1 cellular context compared by ENCODE assay signal in the genomic region with DNA sequence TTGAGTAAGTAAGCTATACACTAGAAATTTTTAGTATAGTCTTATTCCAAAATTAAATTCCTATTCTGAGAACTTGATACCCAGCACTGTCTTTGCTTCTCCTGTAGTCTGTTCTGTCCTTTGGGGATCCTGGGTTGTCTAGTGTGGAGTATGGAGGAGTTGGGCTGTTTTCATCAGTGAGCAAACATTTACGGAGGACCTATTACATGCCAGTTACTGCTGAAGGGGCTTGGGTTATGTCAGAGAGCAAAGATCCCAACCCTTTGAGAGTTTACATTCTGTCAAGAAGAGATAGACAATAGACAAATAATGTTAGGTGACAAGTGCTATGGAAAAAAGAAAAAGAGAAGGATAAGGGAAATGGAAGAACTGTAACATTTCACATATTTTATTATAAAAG.
TF ChIP-seq lines count a peak whose summit lies in the region.

No MANE protein-coding gene starts in this region.

TF ChIP-seq in HepG2, 621 proteins besides CTCF, POLR2A, EP300 and RAD21 (continued from another document):
- TF ChIP-seq, protein P1, sequence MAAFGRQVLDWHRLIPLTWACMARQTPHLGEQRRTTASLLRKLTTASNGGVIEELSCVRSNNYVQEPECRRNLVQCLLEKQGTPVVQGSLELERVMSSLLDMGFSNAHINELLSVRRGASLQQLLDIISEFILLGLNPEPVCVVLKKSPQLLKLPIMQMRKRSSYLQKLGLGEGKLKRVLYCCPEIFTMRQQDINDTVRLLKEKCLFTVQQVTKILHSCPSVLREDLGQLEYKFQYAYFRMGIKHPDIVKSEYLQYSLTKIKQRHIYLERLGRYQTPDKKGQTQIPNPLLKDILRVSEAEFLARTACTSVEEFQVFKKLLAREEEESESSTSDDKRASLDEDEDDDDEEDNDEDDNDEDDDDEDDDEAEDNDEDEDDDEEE (CRISPR knock-in tag; IDR thresholded peaks at IDR 0.05): no peak
- TF ChIP-seq TMF1 (CRISPR knock-in tag; IDR thresholded peaks at IDR 0.05; ENCODE audit: low read depth) (no peak), ZNF180 (CRISPR knock-in tag; IDR thresholded peaks at IDR 0.05; ENCODE audit: borderline replicate concordance, low read depth) (peak; percentile 65; the same call in 1 of the 2 replicates), ZNF230 (CRISPR knock-in tag; IDR thresholded peaks at IDR 0.05) (no peak), LCORL (IDR thresholded peaks at IDR 0.05) (no peak), LCORL (CRISPR knock-in tag; IDR thresholded peaks at IDR 0.05) (peak; percentile 50; the same call in 1 of the 2 replicates), SAP130 (CRISPR knock-in tag; IDR thresholded peaks at IDR 0.05; ENCODE audit: low read depth) (peak; percentile 70), ZNF569 (CRISPR knock-in tag; IDR thresholded peaks at IDR 0.05; ENCODE audit: borderline replicate concordance) (no peak)
